Comparison of ENCODE assay signal across 20 cellular contexts in genomic region chr1:224539971-224540370, GRCh38.
DNase-seq lines count a peak whose midpoint lies in the region; ATAC-seq, FAIRE-seq and TF ChIP-seq lines count a peak whose summit lies in the region.
"Had no signal": no experiment of that assay in that cellular context is flagged by ENCODE, and none has a peak within 500 bp of the region (broad histone marks: within the 10 kb centered on the region; RNA-seq: fewer than 3 reads in every experiment).

No MANE protein-coding gene starts in this region.

- CTCF ChIA-PET in IMR-90 (lab: Yijun Ruan, JAX): interaction anchor here (0.6 kb wide), 1 partner anchor 95 kb away, joined by 3 read pairs; no protein-coding TSS in a partner anchor

- H3K4me3 Mint-ChIP-seq in dendritic cell treated with granulocyte-macrophage colony-stimulating factor and Interleukin-4, amounts not matched to agents 40 ng/mL and 50 ng/mL, for 4 days: no peak overlapping the region
- H3K4me3 Mint-ChIP-seq: activated naive CD8-positive, alpha-beta T cell; natural killer cell had no signal

- peaks cover 6% of the 10 kb centered on the region for H3K36me3 Mint-ChIP-seq in dendritic cell treated with granulocyte-macrophage colony-stimulating factor and Interleukin-4, amounts not matched to agents 40 ng/mL and 50 ng/mL, for 4 days (ENCODE audit: low read depth)
- H3K36me3 Mint-ChIP-seq: activated naive CD8-positive, alpha-beta T cell; natural killer cell had no signal

- TF ChIP-seq CTCF in IMR-90 (conservative IDR thresholded peaks at IDR 0.05; ENCODE audit: low read depth, low read length) (no peak), smooth muscle cell (IDR thresholded peaks at IDR 0.05; ENCODE audit: borderline replicate concordance, insufficient read depth, poor library complexity, severe bottlenecking) (no peak), kidney (IDR thresholded peaks at IDR 0.05; ENCODE audit: borderline replicate concordance, extremely low read depth, insufficient read depth) (no peak), pancreas (IDR thresholded peaks at IDR 0.05) (no peak)

- H3K9me3 ChIP-seq in IMR-90 (ENCODE audit: control insufficient read depth, insufficient read depth, low read length) (no peaks in the 10 kb centered on the region), smooth muscle cell (replicated peaks; ENCODE audit: low read depth) (no peaks in the 10 kb centered on the region), kidney (ENCODE audit: control insufficient read depth in 1 of 2, low read length in 2 of 2) (no peaks in the 10 kb centered on the region), pancreas (no peaks in the 10 kb centered on the region)
- H3K9me3 ChIP-seq: lower lobe of right lung, suprapubic skin had no signal

- H3K79me2 ChIP-seq in smooth muscle cell (ENCODE audit: low read depth): no peaks in the 10 kb centered on the region

- H2BK120ac ChIP-seq in IMR-90 (ENCODE audit: low read depth, low read length): peak overlapping the region; percentile 53; the same call in 1 of the 2 replicates

- H3K4me1 ChIP-seq in IMR-90 (ENCODE audit: control insufficient read depth, insufficient read depth, low read length) (peaks cover 14% of the 10 kb centered on the region), smooth muscle cell (ENCODE audit: low read depth) (peaks cover 11% of the 10 kb centered on the region), kidney (ENCODE audit: control insufficient read depth in 1 of 2, insufficient read depth in 1 of 2, low read depth in 1 of 2, low read length in 2 of 2) (no peaks in the 10 kb centered on the region), pancreas (peaks cover 8 to 22% (median 18%) of the 10 kb centered on the region in 3 donors)
- H3K4me1 ChIP-seq: lower lobe of right lung had no signal

- POLR2A ChIA-PET in IMR-90 (lab: Charles Lee; ENCODE audit: unreplicated experiment): no interaction called here

- H3K14ac ChIP-seq in IMR-90 (replicated peaks; ENCODE audit: low read depth, low read length): peak overlapping the region; percentile 24; the same call in 1 of the 2 replicates

- H2BK15ac ChIP-seq in IMR-90 (ENCODE audit: low read depth, low read length): 0 out of 3 replicates have a peak overlapping the region, but pooled peaks have one; percentile 23

- H3K4me1 Mint-ChIP-seq in dendritic cell treated with granulocyte-macrophage colony-stimulating factor and Interleukin-4, amounts not matched to agents 40 ng/mL and 50 ng/mL, for 4 days (ENCODE audit: low read depth): peaks cover 59% of the 10 kb centered on the region

- WGBS in IMR-90 (ENCODE audit: extremely low coverage in 2 of 2, insufficient read length in 1 of 2), 2 experiments: 38% methylated on average over 3 of the region's 4 CpGs; no CpG with 5 or more reads in 1 of the 2 experiments
- 71% methylated on average over 4 of the region's 4 CpGs for WGBS in smooth muscle cell (ENCODE audit: low lambda C conversion rate)
- 47 to 48% methylated on average over 4 of the region's 4 CpGs for WGBS in pancreas, 2 donors

- DNase-seq in IMR-90: peak; percentile 52
- DNase-seq in NOMO-1 (lab: John Stamatoyannopoulos, UW; ENCODE audit: unreplicated experiment in 2 of 2): peak; percentile 7 to 33
- no peak for DNase-seq in smooth muscle cell (lab: John Stamatoyannopoulos, UW; ENCODE audit: unreplicated experiment)
- DNase-seq in NCI-H748 treated with DMSO at 0.1 percent for 48 hours (lab: John Stamatoyannopoulos, UW): no peak
- DNase-seq in kidney: no peak
- no peak for DNase-seq in pancreas
- DNase-seq: activated T-cell treated with anti-CD3 and anti-CD28 coated beads, Interleukin-2, amount 50 U/mL, for 48 hours; dorsolateral prefrontal cortex; GF-D8; lower lobe of right lung; natural killer cell; NCI-H187; posterior cingulate gyrus; SHP77; stimulated activated CD4-positive, alpha-beta T cell treated with anti-CD3 and anti-CD28 coated beads, Interleukin-4, amount 100 ng/mL, for 24 hours had no signal

- no peak for TF ChIP-seq RAD21 in IMR-90 (IDR thresholded peaks at IDR 0.05; ENCODE audit: low read length)

- H3F3A ChIP-seq in smooth muscle cell (ENCODE audit: low read depth): peaks cover 9% of the 10 kb centered on the region

- no peak for FAIRE-seq in kidney (lab: Jason Lieb, UNC)
- no peak for FAIRE-seq in pancreas (lab: Jason Lieb, UNC)
- FAIRE-seq: bronchial epithelial cell, GM12891 had no signal

- peaks cover 34% of the 10 kb centered on the region for H3K9me3 Mint-ChIP-seq in dendritic cell treated with granulocyte-macrophage colony-stimulating factor and Interleukin-4, amounts not matched to agents 40 ng/mL and 50 ng/mL, for 4 days
- H3K9me3 Mint-ChIP-seq: natural killer cell had no signal

- no peak overlapping the region for H3K18ac ChIP-seq in IMR-90 (ENCODE audit: low read depth, low read length)

- H3K27me3 Mint-ChIP-seq in dendritic cell treated with granulocyte-macrophage colony-stimulating factor and Interleukin-4, amounts not matched to agents 40 ng/mL and 50 ng/mL, for 4 days: peaks cover 1% of the 10 kb centered on the region

- H4K91ac ChIP-seq in IMR-90 (ENCODE audit: insufficient read depth, low read depth, low read length): no peak overlapping the region

- H4K20me1 ChIP-seq in IMR-90 (ENCODE audit: insufficient read depth, low read length) (no peaks in the 10 kb centered on the region), smooth muscle cell (ENCODE audit: low read depth) (no peaks in the 10 kb centered on the region)

- no peak for TF ChIP-seq POLR2A in IMR-90 (IDR thresholded peaks at IDR 0.05; ENCODE audit: low read depth, low read length)

- H2BK20ac ChIP-seq in IMR-90 (ENCODE audit: low read depth, low read length): peak overlapping the region; percentile 12; the same call in 1 of the 2 replicates

- dilution Hi-C loops in IMR-90 (cut with HindIII; ENCODE audit: low sequenced_read_pairs, unreplicated experiment): no loop called here

- no peak overlapping the region for H2BK5ac ChIP-seq in IMR-90 (ENCODE audit: low read depth, low read length, poor library complexity, severe bottlenecking)

- H3K27me3 ChIP-seq in IMR-90 (ENCODE audit: control insufficient read depth, insufficient read depth, low read length) (no peaks in the 10 kb centered on the region), smooth muscle cell (ENCODE audit: low read depth) (no peaks in the 10 kb centered on the region), pancreas (no peaks in the 10 kb centered on the region)
- H3K27me3 ChIP-seq: dorsolateral prefrontal cortex, suprapubic skin had no signal

- H3K9ac ChIP-seq in IMR-90 (ENCODE audit: low read depth, low read length) (no peak overlapping the region), smooth muscle cell (ENCODE audit: low read depth) (no peak overlapping the region), kidney (ENCODE audit: low read length in 2 of 2) (no peak overlapping the region)

- H3K27ac Mint-ChIP-seq in dendritic cell treated with granulocyte-macrophage colony-stimulating factor and Interleukin-4, amounts not matched to agents 40 ng/mL and 50 ng/mL, for 4 days: peak overlapping the region; percentile 70
- H3K27ac Mint-ChIP-seq: activated naive CD8-positive, alpha-beta T cell; natural killer cell had no signal

- no peak overlapping the region for H3K4me3 ChIP-seq in IMR-90 (ENCODE audit: insufficient read depth, low read depth, low read length)
- no peak overlapping the region for H3K4me3 ChIP-seq in smooth muscle cell
- H3K4me3 ChIP-seq in kidney (ENCODE audit: low read length in 2 of 2): no peak overlapping the region
- H3K4me3 ChIP-seq in pancreas: no peak overlapping the region
- H3K4me3 ChIP-seq: lower lobe of right lung, suprapubic skin had no signal

- no TSS peak for BruUV-seq in IMR-90 (replicated peaks; lab: Mats Ljungman, UMichigan)

- H3K27ac ChIP-seq in IMR-90 (ENCODE audit: insufficient read depth, low read length) (no peak overlapping the region), smooth muscle cell (ENCODE audit: low read depth) (no peak overlapping the region), kidney (ENCODE audit: low read depth in 2 of 2, low read length in 2 of 2) (no peak overlapping the region), pancreas (no peak overlapping the region)
- H3K27ac ChIP-seq: lower lobe of right lung, suprapubic skin had no signal

- H2AK9ac ChIP-seq in IMR-90 (replicated peaks; ENCODE audit: low read depth, low read length, poor library complexity): no peak overlapping the region

- no peak overlapping the region for H2AK5ac ChIP-seq in IMR-90 (ENCODE audit: low read depth, low read length)

- no peaks in the 10 kb centered on the region; a peak in 1 of 4 replicates for H3K79me1 ChIP-seq in IMR-90 (ENCODE audit: low read depth in 1 of 2, low read length in 2 of 2)

- ATAC-seq in IMR-90 (ENCODE audit: low read depth) (no peak), pancreas (no peak)
- ATAC-seq: lower lobe of right lung, natural killer cell had no signal

- no peaks in the 10 kb centered on the region for H3K36me3 ChIP-seq in IMR-90 (ENCODE audit: control insufficient read depth, insufficient read depth, low read length)
- no peaks in the 10 kb centered on the region for H3K36me3 ChIP-seq in smooth muscle cell (ENCODE audit: low read depth)
- H3K36me3 ChIP-seq in kidney (ENCODE audit: control insufficient read depth in 1 of 2, insufficient read depth in 2 of 2, low read length in 2 of 2): no peaks in the 10 kb centered on the region
- H3K36me3 ChIP-seq in pancreas: no peaks in the 10 kb centered on the region
- H3K36me3 ChIP-seq: lower lobe of right lung, suprapubic skin had no signal

- peak overlapping the region; percentile 15; the same call in 1 of the 2 replicates for H3K4ac ChIP-seq in IMR-90 (ENCODE audit: low read depth, low read length)

- peak overlapping the region; percentile 6; the same call in 1 of the 2 replicates for H3K23ac ChIP-seq in IMR-90 (ENCODE audit: low read depth, low read length)

- no peak overlapping the region for H2AFZ ChIP-seq in IMR-90 (replicated peaks; ENCODE audit: low read length, poor library complexity)
- H2AFZ ChIP-seq in smooth muscle cell (ENCODE audit: low read depth): peak overlapping the region; percentile 55

- peak overlapping the region; percentile 31; the same call in 1 of the 2 replicates for H3K4me2 ChIP-seq in IMR-90 (ENCODE audit: low read depth, low read length)
- H3K4me2 ChIP-seq in smooth muscle cell: no peak overlapping the region

- intact Hi-C loops in IMR-90 (cut with micrococcal nuclease) (no loop called here), kidney (cut with DNase I) (no loop called here), pancreas (cut with DNase I) (no loop called here)
- intact Hi-C loops in dendritic cell treated with granulocyte-macrophage colony-stimulating factor and Interleukin-4, amounts not matched to agents 40 ng/mL and 50 ng/mL, for 4 days (cut with micrococcal nuclease): no loop called here

- H4K8ac ChIP-seq in IMR-90 (ENCODE audit: low read depth in 2 of 2, low read length in 2 of 2): peak overlapping the region in 1 of 2 experiments; percentile 44; a peak in 1 of 4 replicates

- no peak overlapping the region; the same call in 1 of the 2 replicates for H3K56ac ChIP-seq in IMR-90 (ENCODE audit: extremely low read depth, insufficient read depth, low read length)

- no peak overlapping the region for H4K5ac ChIP-seq in IMR-90 (ENCODE audit: low read depth, low read length)

- in situ Hi-C loops in IMR-90 (cut with MboI; ENCODE audit: low sequenced_read_pairs): no loop called here

- H3K9me1 ChIP-seq in IMR-90 (ENCODE audit: insufficient read depth, low read length): peaks cover 12% of the 10 kb centered on the region

TF ChIP-seq in IMR-90, 13 proteins besides CTCF, POLR2A, EP300 and RAD21 (continues in another document):
- TF ChIP-seq CHD1 (IDR thresholded peaks at IDR 0.05; ENCODE audit: low read depth, low read length): no peak

Comparison
In these comparisons a context has a peak if more than half of its experiments do, and no peak if none do; other contexts are left out.
1. DNase-seq: peak in IMR-90 (single experiment) and NOMO-1 (2 of 2); none in smooth muscle cell (single experiment), NCI-H748 treated with DMSO at 0.1 percent for 48 hours (single experiment), kidney (single experiment) and pancreas (0 of 6).